Comparison of ENCODE assay signal across 28 cellular contexts in genomic region chr18:22790545-22791415, GRCh38.
DNase-seq lines count a peak whose midpoint lies in the region; ATAC-seq and TF ChIP-seq lines count a peak whose summit lies in the region.
"Had no signal": no experiment of that assay in that cellular context is flagged by ENCODE, and none has a peak within 500 bp of the region (broad histone marks: within the 10 kb centered on the region; RNA-seq: fewer than 3 reads in every experiment).

No MANE protein-coding gene starts in this region.

- H3K4me1 ChIP-seq in heart right ventricle (no peaks in the 10 kb centered on the region), right atrium auricular region (no peaks in the 10 kb centered on the region), uterus (no peaks in the 10 kb centered on the region)

- intact Hi-C loops in heart right ventricle (cut with DNase I) = loop anchor here in 2 of 10 donors (10.0 kb wide), 2 partner anchors 186 to 194 kb away; no protein-coding TSS in a partner anchor
- intact Hi-C loops in uterus (cut with DNase I; ENCODE audit: low total_unique reads) = no loop called here

- no peak for DNase-seq in heart right ventricle
- DNase-seq in right atrium auricular region (ENCODE audit: low spot score) = no peak
- DNase-seq in glomerular endothelial cell (ENCODE audit: extremely low read depth, low read depth, low spot score) = peak; percentile 27
- DNase-seq in uterus = no peak
- no peak for DNase-seq in stimulated activated effector memory CD8-positive, alpha-beta T cell treated with anti-CD3 and anti-CD28 coated beads, Interleukin-12 subunit alpha, Interleukin-12 subunit beta, amount 100 ng/mL, for 72 hours (ENCODE audit: low spot score in 2 of 2)
- DNase-seq in NCI-H510A treated with DMSO at 0.1 percent for 48 hours (lab: John Stamatoyannopoulos, UW) = no peak
- DNase-seq: AML-193; C1 segment of cervical spinal cord; CD4-positive, alpha-beta memory T cell; COR-L47; DMS53; MM.1S; NCI-H1092 treated with DMSO at 0.1 percent for 48 hours; NCI-H1436; NCI-H187; NCI-H2081 treated with DMSO at 0.1 percent for 48 hours; NCI-H2171; NCI-H345; NCI-H524 treated with DMSO at 0.1 percent for 48 hours; NCI-H774; SHP77 treated with DMSO at 0.1 percent for 48 hours had no signal

- peak in 5 of 8 donors; percentile 25 to 82 (median 52) for ATAC-seq in heart right ventricle
- ATAC-seq in activated T-helper 17 cell treated with anti-CD3 and anti-CD28 coated beads, Interleukin-2, amount 50 U/mL, for 72 hours (replicated peaks) = no peak
- ATAC-seq in stimulated activated effector memory CD8-positive, alpha-beta T cell treated with anti-CD3 and anti-CD28 coated beads, Interleukin-12 subunit alpha, Interleukin-12 subunit beta, amount 100 ng/mL, for 72 hours = no peak
- ATAC-seq: Panc1 had no signal

- WGBS in heart right ventricle, 2 donors = 60 to 73% methylated on average over 5 of the region's 5 CpGs

- no peaks in the 10 kb centered on the region for H3K9me3 Mint-ChIP-seq in activated T-helper 17 cell treated with anti-CD3 and anti-CD28 coated beads, Interleukin-2, amount 50 U/mL, for 72 hours
- no peaks in the 10 kb centered on the region for H3K9me3 Mint-ChIP-seq in stimulated activated effector memory CD8-positive, alpha-beta T cell treated with anti-CD3 and anti-CD28 coated beads, Interleukin-12 subunit alpha, Interleukin-12 subunit beta, amount 100 ng/mL, for 72 hours
- H3K9me3 Mint-ChIP-seq: CD4-positive, alpha-beta memory T cell; IgD-negative memory B cell had no signal

- no peaks in the 10 kb centered on the region for H3K36me3 Mint-ChIP-seq in activated T-helper 17 cell treated with anti-CD3 and anti-CD28 coated beads, Interleukin-2, amount 50 U/mL, for 72 hours (ENCODE audit: low read depth)
- no peaks in the 10 kb centered on the region for H3K36me3 Mint-ChIP-seq in stimulated activated effector memory CD8-positive, alpha-beta T cell treated with anti-CD3 and anti-CD28 coated beads, Interleukin-12 subunit alpha, Interleukin-12 subunit beta, amount 100 ng/mL, for 72 hours
- H3K36me3 Mint-ChIP-seq: CD4-positive, alpha-beta memory T cell; IgD-negative memory B cell had no signal

- H3K9me3 ChIP-seq in heart right ventricle = no peaks in the 10 kb centered on the region
- H3K9me3 ChIP-seq in right atrium auricular region = no peaks in the 10 kb centered on the region
- no peaks in the 10 kb centered on the region for H3K9me3 ChIP-seq in uterus

- TF ChIP-seq CTCF in heart right ventricle (IDR thresholded peaks at IDR 0.05) (no peak), right atrium auricular region (IDR thresholded peaks at IDR 0.05) (no peak), VCaP (conservative IDR thresholded peaks at IDR 0.05) (no peak), uterus (IDR thresholded peaks at IDR 0.05) (no peak)

- H3K36me3 ChIP-seq in heart right ventricle = no peaks in the 10 kb centered on the region
- H3K36me3 ChIP-seq in right atrium auricular region = no peaks in the 10 kb centered on the region
- H3K36me3 ChIP-seq in uterus = no peaks in the 10 kb centered on the region

- peaks cover 29% of the 10 kb centered on the region for H3K27me3 Mint-ChIP-seq in activated T-helper 17 cell treated with anti-CD3 and anti-CD28 coated beads, Interleukin-2, amount 50 U/mL, for 72 hours

- H3K27me3 ChIP-seq in heart right ventricle = no peaks in the 10 kb centered on the region
- H3K27me3 ChIP-seq in right atrium auricular region = no peaks in the 10 kb centered on the region
- H3K27me3 ChIP-seq in uterus = no peaks in the 10 kb centered on the region

- H3K27ac Mint-ChIP-seq in activated T-helper 17 cell treated with anti-CD3 and anti-CD28 coated beads, Interleukin-2, amount 50 U/mL, for 72 hours = no peak overlapping the region
- no peak overlapping the region for H3K27ac Mint-ChIP-seq in stimulated activated effector memory CD8-positive, alpha-beta T cell treated with anti-CD3 and anti-CD28 coated beads, Interleukin-12 subunit alpha, Interleukin-12 subunit beta, amount 100 ng/mL, for 72 hours
- H3K27ac Mint-ChIP-seq: CD4-positive, alpha-beta memory T cell had no signal

- no peaks in the 10 kb centered on the region for H3K4me1 Mint-ChIP-seq in activated T-helper 17 cell treated with anti-CD3 and anti-CD28 coated beads, Interleukin-2, amount 50 U/mL, for 72 hours
- no peaks in the 10 kb centered on the region for H3K4me1 Mint-ChIP-seq in stimulated activated effector memory CD8-positive, alpha-beta T cell treated with anti-CD3 and anti-CD28 coated beads, Interleukin-12 subunit alpha, Interleukin-12 subunit beta, amount 100 ng/mL, for 72 hours
- H3K4me1 Mint-ChIP-seq: CD4-positive, alpha-beta memory T cell had no signal

- no peak overlapping the region for H3K4me3 Mint-ChIP-seq in activated T-helper 17 cell treated with anti-CD3 and anti-CD28 coated beads, Interleukin-2, amount 50 U/mL, for 72 hours
- no peak overlapping the region for H3K4me3 Mint-ChIP-seq in stimulated activated effector memory CD8-positive, alpha-beta T cell treated with anti-CD3 and anti-CD28 coated beads, Interleukin-12 subunit alpha, Interleukin-12 subunit beta, amount 100 ng/mL, for 72 hours
- H3K4me3 Mint-ChIP-seq: CD4-positive, alpha-beta memory T cell had no signal

- H3K27ac ChIP-seq in heart right ventricle (no peak overlapping the region), right atrium auricular region (no peak overlapping the region), VCaP (peak overlapping the region; percentile 61; the same call in 1 of the 2 replicates), uterus (peak overlapping the region; percentile 48 to 72)
- H3K27ac ChIP-seq: HL-60, KMS-11, SK-N-MC had no signal

- TF ChIP-seq POLR2A in uterus (IDR thresholded peaks at IDR 0.05) = no peak

- H3K4me3 ChIP-seq in heart right ventricle (no peak overlapping the region), right atrium auricular region (no peak overlapping the region), uterus (no peak overlapping the region)
- H3K4me3 ChIP-seq: SK-N-MC had no signal

Comparison
In these comparisons a context has a peak if more than half of its experiments do, and no peak if none do; other contexts are left out.
1. ATAC-seq: peak in heart right ventricle (5 of 8); none in activated T-helper 17 cell treated with anti-CD3 and anti-CD28 coated beads, Interleukin-2, amount 50 U/mL, for 72 hours (single experiment) and stimulated activated effector memory CD8-positive, alpha-beta T cell treated with anti-CD3 and anti-CD28 coated beads, Interleukin-12 subunit alpha, Interleukin-12 subunit beta, amount 100 ng/mL, for 72 hours (single experiment).
2. H3K27ac ChIP-seq: peak in VCaP (single experiment) and uterus (2 of 2); none in heart right ventricle (0 of 10) and right atrium auricular region (0 of 2).